ENCODE assay signal across 18 cellular contexts in genomic region chr14:37262649-37263048, GRCh38.
"Had no signal": no experiment of that assay in that cellular context is flagged by ENCODE, and none has a peak within 500 bp of the region (broad histone marks: within the 10 kb centered on the region; RNA-seq: fewer than 3 reads in every experiment).

No MANE protein-coding gene starts in this region.

- H3K4me3 ChIP-seq: breast epithelium, dorsolateral prefrontal cortex, psoas muscle, transverse colon had no signal

- H3K4me1 ChIP-seq: breast epithelium, psoas muscle, transverse colon had no signal

- H3K27ac Mint-ChIP-seq: activated CD4-positive, alpha-beta T cell treated with anti-CD3 and anti-CD28 coated beads for 36 hours; activated T-helper 1 cell treated with anti-CD3 and anti-CD28 coated beads, Interleukin-12 subunit alpha, Interleukin-12 subunit beta, Interleukin-2, Interleukin-4 antibody, amounts not matched to agents 30 ng/mL and 10 ng/mL and 1 ng/mL, durations not matched to agents 14 hours and 24 hours and 36 hours; nephron; stimulated activated naive B cell treated with anti-CD40 and anti-IgM and Interleukin-4, amounts not matched to agents 10 μg/mL and 1 μg/mL and 100 μg/mL, for 72 hours had no signal

- DNase-seq: activated CD4-positive, alpha-beta T cell treated with anti-CD3 and anti-CD28 coated beads for 36 hours; activated naive CD4-positive, alpha-beta T cell; aorta; dorsolateral prefrontal cortex; hypothalamus; left colon; mammary epithelial cell; psoas muscle; stimulated activated CD4-positive, alpha-beta T cell treated with anti-CD3 and anti-CD28 coated beads, Interleukin-2, amount 100 ng/mL, for 24 hours; stimulated activated naive B cell treated with anti-CD40 and anti-IgM and Interleukin-4, amounts not matched to agents 10 μg/mL and 1 μg/mL and 100 μg/mL, for 72 hours; substantia nigra; transverse colon had no signal

- H3K4me1 Mint-ChIP-seq: activated CD4-positive, alpha-beta T cell treated with anti-CD3 and anti-CD28 coated beads for 36 hours; nephron; stimulated activated naive B cell treated with anti-CD40 and anti-IgM and Interleukin-4, amounts not matched to agents 10 μg/mL and 1 μg/mL and 100 μg/mL, for 72 hours had no signal

- H3K9me3 ChIP-seq: breast epithelium, psoas muscle, transverse colon had no signal

- H3K36me3 ChIP-seq: breast epithelium, transverse colon had no signal

- FAIRE-seq: endometrium had no signal

- H3K27ac ChIP-seq: breast epithelium, dorsolateral prefrontal cortex, psoas muscle, transverse colon had no signal

- H3K36me3 Mint-ChIP-seq: stimulated activated naive B cell treated with anti-CD40 and anti-IgM and Interleukin-4, amounts not matched to agents 10 μg/mL and 1 μg/mL and 100 μg/mL, for 72 hours had no signal

- ATAC-seq: activated CD4-positive, alpha-beta T cell treated with anti-CD3 and anti-CD28 coated beads for 36 hours; esophagus mucosa; left colon; psoas muscle; sciatic nerve; stimulated activated naive B cell treated with anti-CD40 and anti-IgM and Interleukin-4, amounts not matched to agents 10 μg/mL and 1 μg/mL and 100 μg/mL, for 72 hours had no signal

- H3K4me3 Mint-ChIP-seq: activated CD4-positive, alpha-beta T cell treated with anti-CD3 and anti-CD28 coated beads for 36 hours; activated T-helper 1 cell treated with anti-CD3 and anti-CD28 coated beads, Interleukin-12 subunit alpha, Interleukin-12 subunit beta, Interleukin-2, Interleukin-4 antibody, amounts not matched to agents 30 ng/mL and 10 ng/mL and 1 ng/mL, durations not matched to agents 14 hours and 24 hours and 36 hours; nephron; stimulated activated naive B cell treated with anti-CD40 and anti-IgM and Interleukin-4, amounts not matched to agents 10 μg/mL and 1 μg/mL and 100 μg/mL, for 72 hours had no signal

- H3K27me3 Mint-ChIP-seq: activated CD4-positive, alpha-beta T cell treated with anti-CD3 and anti-CD28 coated beads for 36 hours; stimulated activated naive B cell treated with anti-CD40 and anti-IgM and Interleukin-4, amounts not matched to agents 10 μg/mL and 1 μg/mL and 100 μg/mL, for 72 hours had no signal

- H3K27me3 ChIP-seq: breast epithelium, dorsolateral prefrontal cortex, transverse colon had no signal
